In the genomic region with DNA sequence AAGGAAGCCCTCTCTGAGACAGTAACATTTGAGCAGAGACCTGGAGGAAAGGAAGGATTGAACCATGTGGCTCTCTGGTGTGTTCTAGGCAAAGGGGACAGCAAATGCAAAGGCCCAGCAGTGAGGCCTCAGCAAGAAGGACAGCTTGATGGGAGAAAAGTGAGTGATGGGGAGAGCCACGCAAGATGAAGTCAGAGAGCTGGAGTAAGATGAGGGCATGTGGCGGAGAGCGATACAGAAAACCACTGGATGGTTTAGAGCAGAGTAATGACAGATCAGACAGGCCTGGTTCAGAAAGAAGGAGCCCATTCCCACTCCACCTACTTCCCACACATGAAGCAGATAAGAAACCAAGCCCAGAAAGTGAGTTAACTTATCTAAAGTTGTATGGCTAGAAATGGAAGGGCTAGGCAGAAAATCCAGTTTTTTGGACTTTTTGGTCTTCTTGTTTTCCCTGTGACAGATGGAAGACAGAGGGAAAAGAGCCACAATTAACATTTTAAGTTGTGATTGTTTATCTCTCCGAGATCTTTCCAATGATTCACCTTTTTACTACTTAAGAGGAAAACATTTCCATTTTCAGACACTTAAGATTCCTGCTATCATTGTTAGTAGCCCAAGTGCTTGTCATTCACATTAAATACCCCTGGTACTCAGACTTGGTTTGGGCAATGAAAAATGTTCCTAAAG, we compare ENCODE assay signal across 8 cellular contexts. TPM values are rescaled to one million over a fixed set of nuclear protein-coding genes. Genes with fewer than 3 reads are reported as not detected.
DNase-seq lines count a peak whose midpoint lies in the region; ATAC-seq, FAIRE-seq and TF ChIP-seq lines count a peak whose summit lies in the region.

No MANE protein-coding gene starts in this region.

- H3K18ac ChIP-seq in H9 (ENCODE audit: insufficient read length, low read depth, low read length) = no peak overlapping the region

- FAIRE-seq in urothelium cell line (lab: Jason Lieb, UNC) = no peak

- H4K20me1 ChIP-seq in H9 (ENCODE audit: control insufficient read depth, insufficient read depth, insufficient read length) = no peaks in the 10 kb centered on the region

- H4K5ac ChIP-seq in H9 (ENCODE audit: insufficient read length, low read depth, low read length) = no peak overlapping the region

- TF ChIP-seq CTCF in H9 (conservative IDR thresholded peaks at IDR 0.05) (no peak), fibroblast of the aortic adventitia (IDR thresholded peaks at IDR 0.05; ENCODE audit: insufficient read depth, low read length) (no peak), adrenal gland (IDR thresholded peaks at IDR 0.05) (no peak)

- H3K4me1 ChIP-seq in H9 (ENCODE audit: insufficient read depth, low read length) = no peaks in the 10 kb centered on the region
- H3K4me1 ChIP-seq in skeletal muscle satellite cell (ENCODE audit: control insufficient read depth, insufficient read depth, low read length) = peaks cover 17% of the 10 kb centered on the region
- peaks cover 5 to 6% of the 10 kb centered on the region in 2 donors for H3K4me1 ChIP-seq in adrenal gland (replicated peaks in 1 of 2)

- H3K4me2 ChIP-seq in H9 (ENCODE audit: insufficient read depth, insufficient read length, low read length) (peak overlapping the region; percentile 43), skeletal muscle satellite cell (ENCODE audit: low read length) (peak overlapping the region; percentile 90)

- intact Hi-C loops in adrenal gland (cut with DNase I) = no loop called here

- no peak overlapping the region for H2AFZ ChIP-seq in H9 (ENCODE audit: low read length)

- H2AK5ac ChIP-seq in H9 (ENCODE audit: insufficient read length, low read length) = no peak overlapping the region

- TF ChIP-seq POLR2A in adrenal gland (IDR thresholded peaks at IDR 0.05) = no peak

- no peak overlapping the region for H3K14ac ChIP-seq in H9 (ENCODE audit: insufficient read depth, low read length)

- H3K27me3 Mint-ChIP-seq in H9 (ENCODE audit: low read depth) (peaks cover 28% of the 10 kb centered on the region), T-cell (peaks cover 0 to 4% of the 10 kb centered on the region in 2 donors)

- H3K9ac ChIP-seq in H9 (ENCODE audit: extremely low read depth, insufficient read length, low read length) (no peak overlapping the region), skeletal muscle satellite cell (ENCODE audit: low read depth, low read length) (peak overlapping the region; percentile 74)

- no peaks in the 10 kb centered on the region for H3K79me2 ChIP-seq in H9 (ENCODE audit: insufficient read depth, low read length)

- no peak overlapping the region for H4K91ac ChIP-seq in H9 (ENCODE audit: insufficient read length, low read depth, low read length)

- no peaks in the 10 kb centered on the region for H3K79me1 ChIP-seq in H9 (ENCODE audit: insufficient read depth, low read depth, low read length, poor library complexity, severe bottlenecking)

- no peak overlapping the region for H3K56ac ChIP-seq in H9 (ENCODE audit: insufficient read length, low read depth, low read length)

- H2BK120ac ChIP-seq in H9 (ENCODE audit: low read depth, low read length, poor library complexity, severe bottlenecking) = no peak overlapping the region

- H3K4ac ChIP-seq in H9 (ENCODE audit: low read depth, low read length) = no peak overlapping the region

- no peaks in the 10 kb centered on the region; a peak in 1 of 5 replicates for H3K9me3 Mint-ChIP-seq in H9
- no peaks in the 10 kb centered on the region for H3K9me3 Mint-ChIP-seq in T-cell

- H3K27me3 ChIP-seq in H9 (ENCODE audit: insufficient read depth, low read length) (no peaks in the 10 kb centered on the region), skeletal muscle satellite cell (ENCODE audit: control insufficient read depth, insufficient read depth, low read length) (peaks cover 7% of the 10 kb centered on the region), adrenal gland (peaks cover 4% of the 10 kb centered on the region)

- WGBS in H9 (ENCODE audit: extremely low coverage, insufficient read length, low lambda C conversion rate) = no CpG with 5 or more reads among the region's 4 CpGs
- 82 to 89% (median 83%) methylated on average over 4 of the region's 4 CpGs for WGBS in adrenal gland, 4 donors

- H3K27ac Mint-ChIP-seq in H9 (no peak overlapping the region), T-cell (peak overlapping the region; percentile 96 to 98)

- H2BK20ac ChIP-seq in H9 (ENCODE audit: low read depth, low read length, poor library complexity, severe bottlenecking) = no peak overlapping the region

- no peaks in the 10 kb centered on the region for H3K36me3 ChIP-seq in skeletal muscle satellite cell (ENCODE audit: insufficient read depth, low read length)
- H3K36me3 ChIP-seq in adrenal gland (replicated peaks in 1 of 2) = no peaks in the 10 kb centered on the region

- peak overlapping the region; percentile 71 to 87 for H3K4me3 Mint-ChIP-seq in H9
- peak overlapping the region; percentile 85 to 90 (median 86) for H3K4me3 Mint-ChIP-seq in T-cell

- H3K36me3 Mint-ChIP-seq in H9 (ENCODE audit: insufficient read depth in 1 of 3, low read depth in 3 of 3) = no peaks in the 10 kb centered on the region
- H3K36me3 Mint-ChIP-seq in T-cell = peaks cover 3% of the 10 kb centered on the region

- H3K4me1 Mint-ChIP-seq in H9 (peaks cover 16 to 27% of the 10 kb centered on the region in 2 experiments), T-cell (peaks cover 62 to 66% (median 63%) of the 10 kb centered on the region in 3 donors)

- no peak overlapping the region for H2BK5ac ChIP-seq in H9 (ENCODE audit: insufficient read length, low read length)

- POLR2A ChIA-PET in T-cell (lab: Charles Lee) = no interaction called here

- H3K27ac ChIP-seq in H9 (ENCODE audit: insufficient read length, low read depth, low read length) (no peak overlapping the region), adrenal gland (peak overlapping the region in 2 of 5 donors; percentile 70 to 77)

- H2BK12ac ChIP-seq in H9 (ENCODE audit: insufficient read length, low read depth, low read length) = no peak overlapping the region

- H3K23ac ChIP-seq in H9 (ENCODE audit: insufficient read length, low read depth, low read length) = no peak overlapping the region

- H3K9me3 ChIP-seq in H9 (ENCODE audit: control insufficient read depth, low read depth, low read length) = no peaks in the 10 kb centered on the region
- H3K9me3 ChIP-seq in skeletal muscle satellite cell (replicated peaks; ENCODE audit: low read length) = no peaks in the 10 kb centered on the region
- H3K9me3 ChIP-seq in adrenal gland (replicated peaks in 1 of 3) = no peaks in the 10 kb centered on the region

- CTCF ChIA-PET in T-cell (lab: Charles Lee) = interaction anchor here in 1 of 2 donors (0.9 to 1.1 kb wide), 2 partner anchors 11 to 38 kb away, joined by 3 read pairs; no protein-coding TSS in a partner anchor

- H4K8ac ChIP-seq in H9 (replicated peaks; ENCODE audit: insufficient read length, low read depth, low read length) = no peak overlapping the region

- no peaks in the 10 kb centered on the region for H3K23me2 ChIP-seq in H9 (ENCODE audit: insufficient read length, low read depth, low read length, poor library complexity, severe bottlenecking)

- H2BK15ac ChIP-seq in H9 (ENCODE audit: low read depth, low read length) = no peak overlapping the region

- no peak for ATAC-seq in T-cell (replicated peaks in 1 of 4)
- ATAC-seq in HG02610 (IDR thresholded peaks at IDR 0.05; ENCODE audit: unreplicated experiment) = no peak
- no peak for ATAC-seq in GM18520 (IDR thresholded peaks at IDR 0.05; ENCODE audit: unreplicated experiment)

- DNase-seq in H9 = no peak
- no peak for DNase-seq in T-cell
- no peak for DNase-seq in fibroblast of the aortic adventitia (ENCODE audit: low read depth)
- no peak for DNase-seq in adrenal gland
- DNase-seq in urothelium cell line (ENCODE audit: low spot score) = no peak

- H3T11ph ChIP-seq in H9 (ENCODE audit: low read length) = no peak overlapping the region

- peak overlapping the region; percentile 74 for H3K4me3 ChIP-seq in fibroblast of the aortic adventitia (ENCODE audit: low read depth, low read length)
- H3K4me3 ChIP-seq in skeletal muscle satellite cell (ENCODE audit: low read length) = peak overlapping the region; percentile 78
- H3K4me3 ChIP-seq in adrenal gland = peak overlapping the region in 1 of 4 donors; percentile 75

RNA-seq across cellular contexts. Expression of gene SNPH, which starts 0.7 kb away (rescaled TPM):
- 1.8 TPM in 2 replicates for total RNA-seq in H9 (2021)
- total RNA-seq in T-cell = 10 to 100 TPM; 12.9 to 29.8 (median 23.4) TPM
- 5.6 and 7.7 TPM in 2 replicates for total RNA-seq in fibroblast of the aortic adventitia (ENCODE audit: low replicate concordance)
- 7.1 and 7.2 TPM in 2 replicates for total RNA-seq in skeletal muscle satellite cell (2012; rRNA removed)
- 10 to 100 TPM in 2 of 8 donors, 1 to 10 TPM in 6; 3.3 to 18.9 (median 6.7) TPM for total RNA-seq in adrenal gland
- polyA plus RNA-seq in adrenal gland = 10 to 100 TPM in 1 of 3 donors, 1 to 10 TPM in 2; 2.1 to 12.8 (median 4.2) TPM

RNA-seq across cellular contexts. Expression of gene RAD21L1, which starts 39.5 kb away (rescaled TPM):
- total RNA-seq in H9 (2021) (not detected in 2 replicates), T-cell (1 to 10 TPM in 1 of 5 donors, under 1 TPM in 2, not detected in 2; 0.73 to 1.6 (median 0.88) TPM), fibroblast of the aortic adventitia (ENCODE audit: low replicate concordance) (not detected in 2 replicates), adrenal gland (not detected)
- total RNA-seq in skeletal muscle satellite cell (2012; rRNA removed) = not detected in 2 replicates
- under 1 TPM in 1 of 3 donors, not detected in 2; 0.07 TPM for polyA plus RNA-seq in adrenal gland

Comparison
In these comparisons a context has a peak if more than half of its experiments do, and no peak if none do; other contexts are left out.
1. H3K27ac Mint-ChIP-seq: peak in T-cell (2 of 2); none in H9 (0 of 3).